In the genomic region with DNA sequence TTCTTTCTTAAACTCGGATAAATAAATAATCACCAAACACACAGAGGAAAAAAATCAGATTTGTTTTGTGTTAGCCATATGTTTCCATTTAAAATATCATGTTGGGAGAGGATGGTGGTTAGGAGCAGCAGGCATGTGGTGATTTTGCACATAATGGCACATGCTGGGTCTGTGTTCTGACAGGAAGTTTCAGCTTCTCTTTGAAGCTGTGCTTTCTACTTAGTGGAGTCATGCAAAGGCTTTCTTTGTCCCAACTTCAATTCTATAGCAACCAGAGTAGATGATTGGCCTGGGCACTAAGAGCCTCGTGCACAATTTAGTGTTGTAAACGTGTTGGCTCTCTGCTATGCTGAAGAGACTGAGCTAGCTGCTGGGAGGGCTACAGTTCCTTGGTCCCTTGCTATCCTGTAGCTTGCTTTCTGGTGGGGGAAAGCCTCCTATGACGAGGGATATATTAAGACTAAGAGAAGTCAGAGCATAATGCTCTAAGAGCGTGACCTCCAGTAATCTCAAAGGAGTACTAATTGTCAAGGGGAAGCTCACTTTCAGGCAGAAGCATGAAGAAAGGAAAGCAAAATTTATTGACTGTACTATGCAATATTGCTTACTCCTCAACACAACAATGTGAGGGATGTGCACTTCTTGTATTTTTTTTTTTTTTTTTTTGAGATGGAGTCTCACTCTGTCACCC, we compare ENCODE assay signal across 1 cellular context.
TF ChIP-seq lines count a peak whose summit lies in the region.

No MANE protein-coding gene starts in this region.

TF ChIP-seq in GM23338, 12 proteins besides CTCF, POLR2A, EP300 and RAD21 (continued from another document):
- TF ChIP-seq ZNF462 (CRISPR knock-in tag; IDR thresholded peaks at IDR 0.05), result no peak
- TF ChIP-seq EZH2 (IDR thresholded peaks at IDR 0.05; ENCODE audit: low read depth, unreplicated experiment), result no peak
- TF ChIP-seq ZNF114 (CRISPR knock-in tag; IDR thresholded peaks at IDR 0.05), result no peak
- TF ChIP-seq STAT1 (IDR thresholded peaks at IDR 0.05; ENCODE audit: unreplicated experiment), result no peak
- TF ChIP-seq CREB1 (CRISPR knock-in tag; IDR thresholded peaks at IDR 0.05; ENCODE audit: low read depth), result no peak
- TF ChIP-seq ZNF331 (CRISPR knock-in tag; IDR thresholded peaks at IDR 0.05; ENCODE audit: low read depth), result no peak
- TF ChIP-seq EZH2phosphoT487 (IDR thresholded peaks at IDR 0.05; ENCODE audit: unreplicated experiment), result no peak
